Comparison of ENCODE assay signal across 11 cellular contexts in the genomic region with DNA sequence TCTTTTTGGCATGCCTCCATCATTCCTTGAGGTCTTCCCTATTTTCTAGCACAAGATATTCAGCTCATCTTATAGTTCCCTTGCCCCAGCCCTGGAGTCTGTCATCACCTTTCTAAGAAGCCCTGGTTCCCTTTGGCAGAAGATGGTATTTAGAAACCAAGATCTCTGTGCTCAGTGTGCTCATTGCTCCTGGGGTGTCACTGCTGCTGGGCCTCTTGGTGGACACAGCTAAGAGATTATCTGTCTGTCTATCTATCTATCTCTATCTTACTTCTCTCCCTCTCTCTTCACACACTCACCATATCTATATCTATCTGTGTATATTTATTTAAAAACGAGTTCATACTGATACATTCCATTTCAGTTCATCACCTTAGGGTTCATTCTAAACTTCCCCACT.
"Had no signal": no experiment of that assay in that cellular context is flagged by ENCODE, and none has a peak within 500 bp of the region (broad histone marks: within the 10 kb centered on the region; RNA-seq: fewer than 3 reads in every experiment).

No MANE protein-coding gene starts in this region.

- H3K36me3 ChIP-seq: HAP-1 had no signal

- DNase-seq: GM23248, GOT3, H7, H9, HCEC 1CT, HFFc6 had no signal

- H3K4me3 Mint-ChIP-seq: GM23338, H9, HFFc6 had no signal

- ATAC-seq: GM23338, HCT116 had no signal

- H3K4me2 ChIP-seq: GM23338 had no signal

- H3K4me1 Mint-ChIP-seq: GM23338 had no signal

- H2AFZ ChIP-seq: GM23248, GM23338 had no signal

- H3K27ac ChIP-seq: GM23248 had no signal

- FAIRE-seq: H1, H54 had no signal

- H3K4me1 ChIP-seq: HAP-1 had no signal

- H3K4me3 ChIP-seq: GM23248, GM23338, HAP-1 had no signal

- H3K27ac Mint-ChIP-seq: GM23338, H9, HFFc6 had no signal

- H3K9me3 ChIP-seq: HAP-1 had no signal

- H3K9ac ChIP-seq: GM23248 had no signal
